In the genomic region with DNA sequence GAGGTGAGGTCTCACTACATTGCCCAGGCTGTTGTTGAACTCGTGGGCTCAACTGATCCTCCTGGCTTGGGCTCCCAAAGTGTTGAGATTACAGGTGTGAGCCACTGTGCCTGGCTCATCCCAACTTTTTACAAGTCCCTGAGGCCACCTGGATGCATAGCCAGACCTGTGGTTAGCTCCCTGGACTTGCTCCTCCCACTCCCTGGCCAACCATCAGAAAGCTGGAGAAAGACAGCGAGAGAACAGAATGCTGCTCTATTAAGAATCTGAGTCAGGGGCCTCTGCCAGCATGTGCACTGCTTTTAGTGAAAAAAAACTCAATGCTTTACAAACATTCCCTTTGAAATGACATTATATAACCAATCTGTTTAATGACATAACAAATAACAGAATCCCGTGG, we compare ENCODE assay signal across 29 cellular contexts.
"Had no signal": no experiment of that assay in that cellular context is flagged by ENCODE, and none has a peak within 500 bp of the region (broad histone marks: within the 10 kb centered on the region; RNA-seq: fewer than 3 reads in every experiment).

No MANE protein-coding gene starts in this region.

- H3K4me1 Mint-ChIP-seq: activated CD4-positive, alpha-beta T cell treated with anti-CD3 and anti-CD28 coated beads for 36 hours; activated CD8-positive, alpha-beta memory T cell treated with anti-CD3 and anti-CD28 coated beads, Interleukin-2, amount 10 ng/mL, durations not matched to agents 7 days and 5 days had no signal

- H3K9me3 Mint-ChIP-seq: activated CD4-positive, alpha-beta memory T cell treated with anti-CD3 and anti-CD28 coated beads for 36 hours; activated CD4-positive, alpha-beta T cell treated with anti-CD3 and anti-CD28 coated beads, Interleukin-2, amount 10 ng/mL, durations not matched to agents 24 days and 14 days; activated T-helper 17 cell treated with anti-CD3 and anti-CD28 coated beads, Interleukin-2, amount 50 U/mL, for 72 hours; T-helper 2 cell treated with Interferon-gamma antibody and Interleukin-4, amounts not matched to agents 5 μg/mL and 100 μg/mL, for 36 hours had no signal

- ATAC-seq: activated CD4-positive, alpha-beta T cell treated with anti-CD3 and anti-CD28 coated beads for 36 hours; activated CD8-positive, alpha-beta memory T cell treated with anti-CD3 and anti-CD28 coated beads, Interleukin-2, amount 10 ng/mL, durations not matched to agents 7 days and 5 days; activated CD8-positive, alpha-beta T cell treated with anti-CD3 and anti-CD28 coated beads, Interleukin-2, amount 10 ng/mL, durations not matched to agents 7 days and 5 days; activated T-helper 17 cell treated with anti-CD3 and anti-CD28 coated beads, Interleukin-2, amount 50 U/mL, for 72 hours; body of pancreas; gastroesophageal sphincter; heart right ventricle; T-helper 17 cell had no signal

- H3K4me3 Mint-ChIP-seq: activated CD4-positive, alpha-beta memory T cell treated with anti-CD3 and anti-CD28 coated beads for 36 hours; activated CD4-positive, alpha-beta T cell treated with anti-CD3 and anti-CD28 coated beads for 36 hours; activated CD4-positive, alpha-beta T cell treated with anti-CD3 and anti-CD28 coated beads, Interleukin-2, amount 10 ng/mL, durations not matched to agents 24 days and 14 days; activated CD8-positive, alpha-beta memory T cell treated with anti-CD3 and anti-CD28 coated beads, Interleukin-2, amount 10 ng/mL, durations not matched to agents 7 days and 5 days; activated CD8-positive, alpha-beta T cell treated with anti-CD3 and anti-CD28 coated beads, Interleukin-2, amount 10 ng/mL, durations not matched to agents 7 days and 5 days; activated naive CD8-positive, alpha-beta T cell; activated T-helper 17 cell treated with anti-CD3 and anti-CD28 coated beads, Interleukin-2, amount 50 U/mL, for 72 hours; T-helper 17 cell; T-helper 2 cell treated with Interferon-gamma antibody and Interleukin-4, amounts not matched to agents 5 μg/mL and 100 μg/mL, for 36 hours had no signal

- H3K27ac Mint-ChIP-seq: activated CD4-positive, alpha-beta memory T cell treated with anti-CD3 and anti-CD28 coated beads for 36 hours; activated CD4-positive, alpha-beta T cell treated with anti-CD3 and anti-CD28 coated beads for 36 hours; activated CD4-positive, alpha-beta T cell treated with anti-CD3 and anti-CD28 coated beads, Interleukin-2, amount 10 ng/mL, durations not matched to agents 24 days and 14 days; activated CD8-positive, alpha-beta memory T cell treated with anti-CD3 and anti-CD28 coated beads, Interleukin-2, amount 10 ng/mL, durations not matched to agents 7 days and 5 days; activated CD8-positive, alpha-beta T cell treated with anti-CD3 and anti-CD28 coated beads, Interleukin-2, amount 10 ng/mL, durations not matched to agents 7 days and 5 days; activated naive CD8-positive, alpha-beta T cell; activated T-helper 17 cell treated with anti-CD3 and anti-CD28 coated beads, Interleukin-2, amount 50 U/mL, for 72 hours; T-helper 17 cell; T-helper 2 cell treated with Interferon-gamma antibody and Interleukin-4, amounts not matched to agents 5 μg/mL and 100 μg/mL, for 36 hours had no signal

- H3K27me3 Mint-ChIP-seq: activated CD4-positive, alpha-beta memory T cell treated with anti-CD3 and anti-CD28 coated beads for 36 hours; activated CD4-positive, alpha-beta T cell treated with anti-CD3 and anti-CD28 coated beads for 36 hours; activated CD4-positive, alpha-beta T cell treated with anti-CD3 and anti-CD28 coated beads, Interleukin-2, amount 10 ng/mL, durations not matched to agents 24 days and 14 days; activated CD8-positive, alpha-beta memory T cell treated with anti-CD3 and anti-CD28 coated beads, Interleukin-2, amount 10 ng/mL, durations not matched to agents 7 days and 5 days; activated naive CD8-positive, alpha-beta T cell; activated T-helper 17 cell treated with anti-CD3 and anti-CD28 coated beads, Interleukin-2, amount 50 U/mL, for 72 hours; T-helper 17 cell had no signal

- DNase-seq: activated CD4-positive, alpha-beta memory T cell treated with anti-CD3 and anti-CD28 coated beads for 36 hours; activated CD4-positive, alpha-beta T cell treated with anti-CD3 and anti-CD28 coated beads for 36 hours; activated CD4-positive, alpha-beta T cell treated with anti-CD3 and anti-CD28 coated beads, Interleukin-2, amount 10 ng/mL, durations not matched to agents 24 days and 14 days; activated CD4-positive, CD25-positive, alpha-beta regulatory T cell; activated CD4-positive, CD25-positive, alpha-beta regulatory T cell treated with anti-CD3 and anti-CD28 coated beads, Interleukin-2, amount 50 U/mL, for 72 hours; activated CD8-positive, alpha-beta memory T cell treated with anti-CD3 and anti-CD28 coated beads, Interleukin-2, amount 10 ng/mL, durations not matched to agents 7 days and 5 days; activated CD8-positive, alpha-beta memory T cell treated with anti-CD3 and anti-CD28 coated beads, Interleukin-2, amount 50 U/mL, for 4 hours; activated CD8-positive, alpha-beta T cell treated with anti-CD3 and anti-CD28 coated beads, Interleukin-2, amount 10 ng/mL, durations not matched to agents 7 days and 5 days; activated effector memory CD4-positive, alpha-beta T cell treated with Interleukin-2 at 50 U/mL for 16 hours; activated gamma-delta T cell treated with Interleukin-2 at 50 U/mL for 16 hours; activated naive CD4-positive, alpha-beta T cell treated with anti-CD3 and anti-CD28 coated beads, Interleukin-2, amount 50 U/mL, for 16 hours; activated naive CD4-positive, alpha-beta T cell treated with Interleukin-2 at 50 U/mL for 16 hours; activated T-cell treated with anti-CD3 and anti-CD28 coated beads, Interleukin-2, amount 50 U/mL, for 1 hour; amniotic stem cell; anterior cingulate cortex; body of pancreas; central memory CD4-positive, alpha-beta T cell; cerebellar nuclear complex; colonic mucosa; effector CD8-positive, alpha-beta T cell; esophagus squamous epithelium; foreskin melanocyte; heart right ventricle; T-helper 17 cell; T1000 had no signal
